Comparison of ENCODE assay signal across 1 cellular context in genomic region chr12:56117778-56118687, GRCh38.
TF ChIP-seq lines count a peak whose summit lies in the region.

Gene ZC3H10, plus strand, starts transcription at chr12:56118266. Its CDS starts 2,297 bp downstream, at chr12:56120563.

TF ChIP-seq in GM12878, 131 proteins besides CTCF, POLR2A, EP300 and RAD21 (continued from another document and continues in another):
- no peak for TF ChIP-seq IRF5 (IDR thresholded peaks at IDR 0.05; ENCODE audit: borderline replicate concordance)
- TF ChIP-seq HDAC2 (IDR thresholded peaks at IDR 0.05), result no peak
- TF ChIP-seq NFIC (IDR thresholded peaks at IDR 0.05; ENCODE audit: low read depth, low read length), result peak; percentile 55; the same call in 1 of the 2 replicates
- TF ChIP-seq ZBED1 (IDR thresholded peaks at IDR 0.05; ENCODE audit: borderline replicate concordance), result peak; percentile 99
- peak; percentile 95 for TF ChIP-seq NBN (IDR thresholded peaks at IDR 0.05)
- TF ChIP-seq CREB1 (IDR thresholded peaks at IDR 0.05; ENCODE audit: low read depth), result peak; percentile 93
- TF ChIP-seq SRF (IDR thresholded peaks at IDR 0.05; ENCODE audit: low read depth in 2 of 2, low read length in 2 of 2), result peak in 1 of 2 experiments; percentile 64; a peak in 1 of 4 replicates
- peak; percentile 89 for TF ChIP-seq NKRF (conservative IDR thresholded peaks at IDR 0.05)
- TF ChIP-seq ZNF217 (IDR thresholded peaks at IDR 0.05), result no peak
- TF ChIP-seq USF1 (IDR thresholded peaks at IDR 0.05; ENCODE audit: borderline replicate concordance, extremely low read length, insufficient read depth, low read depth, low read length), result no peak
- no peak for TF ChIP-seq RBBP5 (conservative IDR thresholded peaks at IDR 0.05)
- TF ChIP-seq NRF1 (conservative IDR thresholded peaks at IDR 0.05; ENCODE audit: low read depth, low read length), result no peak
- TF ChIP-seq PAX5 (IDR thresholded peaks at IDR 0.05; ENCODE audit: borderline replicate concordance, low read depth, low read length), result peak; percentile 98
- peak; percentile 83 for TF ChIP-seq PKNOX1 (IDR thresholded peaks at IDR 0.05)
- no peak for TF ChIP-seq YBX1 (IDR thresholded peaks at IDR 0.05)
- TF ChIP-seq ZNF207 (IDR thresholded peaks at IDR 0.05; ENCODE audit: borderline replicate concordance), result peak; percentile 88
- no peak for TF ChIP-seq ASH2L (IDR thresholded peaks at IDR 0.05; ENCODE audit: borderline replicate concordance, low read depth)
- TF ChIP-seq ATF3 (IDR thresholded peaks at IDR 0.05; ENCODE audit: borderline replicate concordance, extremely low read depth, low read depth, low read length), result peak; percentile 52; the same call in 1 of the 2 replicates
- peak; percentile 62 for TF ChIP-seq ZNF687 (IDR thresholded peaks at IDR 0.05)
- peak; percentile 92 for TF ChIP-seq BCL11A (IDR thresholded peaks at IDR 0.05; ENCODE audit: low read depth, low read length)
- peak; percentile 52; the same call in 1 of the 2 replicates for TF ChIP-seq FOXK2 (IDR thresholded peaks at IDR 0.05)
- peak; percentile 91 for TF ChIP-seq TARDBP (IDR thresholded peaks at IDR 0.05; ENCODE audit: borderline replicate concordance)
- TF ChIP-seq ZNF622 (IDR thresholded peaks at IDR 0.05), result no peak
- TF ChIP-seq BACH1 (IDR thresholded peaks at IDR 0.05; ENCODE audit: borderline replicate concordance), result peak; percentile 99
- TF ChIP-seq ZNF384 (IDR thresholded peaks at IDR 0.05; ENCODE audit: borderline replicate concordance, low read depth, low read length), result no peak
- peak; percentile 46; the same call in 1 of the 2 replicates for TF ChIP-seq IRF3 (IDR thresholded peaks at IDR 0.05)
- TF ChIP-seq HDGF (IDR thresholded peaks at IDR 0.05), result peak; percentile 93
- TF ChIP-seq POLR2AphosphoS5 (IDR thresholded peaks at IDR 0.05; ENCODE audit: low read length), result peak; percentile 99
- TF ChIP-seq CBFB (IDR thresholded peaks at IDR 0.05; ENCODE audit: low read depth), result no peak; the same call in none of the 2 replicates
- TF ChIP-seq MTA2 (IDR thresholded peaks at IDR 0.05; ENCODE audit: low read depth), result peak; percentile 73
- peak; percentile 98 for TF ChIP-seq ZBTB40 (IDR thresholded peaks at IDR 0.05; ENCODE audit: borderline replicate concordance)
- no peak for TF ChIP-seq CEBPB (IDR thresholded peaks at IDR 0.05; ENCODE audit: borderline replicate concordance in 1 of 2, low read depth in 2 of 2, low read length in 2 of 2)
- TF ChIP-seq NR2C2 (IDR thresholded peaks at IDR 0.05; ENCODE audit: borderline replicate concordance, control insufficient read depth, insufficient read length, low read depth), result peak; percentile 41
- peak; percentile 86; the same call in 1 of the 2 replicates for TF ChIP-seq YY1 (IDR thresholded peaks at IDR 0.05; ENCODE audit: low read depth, low read length)
- TF ChIP-seq SPI1 (IDR thresholded peaks at IDR 0.05; ENCODE audit: borderline replicate concordance, insufficient read depth, low read depth, low read length), result peak; percentile 53; the same call in 1 of the 2 replicates
- peak; percentile 59; the same call in 1 of the 2 replicates for TF ChIP-seq SREBF2 (IDR thresholded peaks at IDR 0.05; ENCODE audit: low read length)
- no peak for TF ChIP-seq NFXL1 (IDR thresholded peaks at IDR 0.05; ENCODE audit: borderline replicate concordance)
- peak; percentile 86 for TF ChIP-seq BCL3 (IDR thresholded peaks at IDR 0.05; ENCODE audit: borderline replicate concordance, insufficient read depth, low read depth, low read length, poor library complexity, severe bottlenecking)
- TF ChIP-seq ATF7 (IDR thresholded peaks at IDR 0.05; ENCODE audit: low read depth), result peak; percentile 83
- peak; percentile 84 for TF ChIP-seq MEF2A (IDR thresholded peaks at IDR 0.05; ENCODE audit: insufficient read depth, low read depth, low read length)
- TF ChIP-seq RCOR1 (conservative IDR thresholded peaks at IDR 0.05; ENCODE audit: low read depth, low read length), result no peak
- TF ChIP-seq LARP7 (IDR thresholded peaks at IDR 0.05), result peak; percentile 53
- peak; percentile 99 for TF ChIP-seq MTA3 (IDR thresholded peaks at IDR 0.05; ENCODE audit: borderline replicate concordance, low read length)
- peak; percentile 83 for TF ChIP-seq KLF5 (IDR thresholded peaks at IDR 0.05; ENCODE audit: partially characterized antibody)
- peak; percentile 98 for TF ChIP-seq GABPA (IDR thresholded peaks at IDR 0.05; ENCODE audit: low read depth)
- TF ChIP-seq NR2F1 (conservative IDR thresholded peaks at IDR 0.05), result peak; percentile 51
